In genomic region chr1:225908013-225908640, GRCh38 we compare ENCODE assay signal across 33 cellular contexts. TPM values are rescaled to one million over a fixed set of nuclear protein-coding genes. Genes with fewer than 3 reads are reported as not detected.
DNase-seq lines count a peak whose midpoint lies in the region; ATAC-seq and TF ChIP-seq lines count a peak whose summit lies in the region.
"Had no signal": no experiment of that assay in that cellular context is flagged by ENCODE, and none has a peak within 500 bp of the region (broad histone marks: within the 10 kb centered on the region; RNA-seq: fewer than 3 reads in every experiment).

No MANE protein-coding gene starts in this region.

- H3K27me3 ChIP-seq in right lobe of liver = no peaks in the 10 kb centered on the region
- H3K27me3 ChIP-seq in mesenchymal stem cell (ENCODE audit: control insufficient read depth in 1 of 2, insufficient read depth in 1 of 2, low read length in 2 of 2) = peaks cover 0 to 2% of the 10 kb centered on the region in 2 experiments
- no peaks in the 10 kb centered on the region for H3K27me3 ChIP-seq in testis
- H3K27me3 ChIP-seq: MG63, neutrophil had no signal

- H3K4me3 Mint-ChIP-seq in activated T-helper 17 cell treated with anti-CD3 and anti-CD28 coated beads, Interleukin-2, amount 50 U/mL, for 72 hours = no peak overlapping the region
- H3K4me3 Mint-ChIP-seq in stimulated activated memory B cell treated with anti-CD40 and anti-IgM and Interleukin-4, amounts not matched to agents 10 μg/mL and 1 μg/mL and 100 μg/mL, for 72 hours = no peak overlapping the region
- H3K4me3 Mint-ChIP-seq: activated naive CD8-positive, alpha-beta T cell; CD4-positive, alpha-beta memory T cell; GM23338; immature natural killer cell; T-helper 2 cell treated with Interferon-gamma antibody and Interleukin-4, amounts not matched to agents 5 μg/mL and 100 μg/mL, for 36 hours; type B pancreatic cell had no signal

- intact Hi-C loops in right lobe of liver (cut with DNase I) = no loop called here
- intact Hi-C loops in testis (cut with DNase I; ENCODE audit: low total_unique reads) = no loop called here

- no peak overlapping the region for H3K18ac ChIP-seq in mesenchymal stem cell (ENCODE audit: low read depth in 1 of 2, low read length in 2 of 2)

- no peaks in the 10 kb centered on the region for H3K79me1 ChIP-seq in mesenchymal stem cell (replicated peaks; ENCODE audit: low read length, poor library complexity, severe bottlenecking)

- no peaks in the 10 kb centered on the region for H3K9me3 Mint-ChIP-seq in activated T-helper 17 cell treated with anti-CD3 and anti-CD28 coated beads, Interleukin-2, amount 50 U/mL, for 72 hours
- no peaks in the 10 kb centered on the region for H3K9me3 Mint-ChIP-seq in stimulated activated memory B cell treated with anti-CD40 and anti-IgM and Interleukin-4, amounts not matched to agents 10 μg/mL and 1 μg/mL and 100 μg/mL, for 72 hours
- H3K9me3 Mint-ChIP-seq: GM23338; immature natural killer cell; T-helper 2 cell treated with Interferon-gamma antibody and Interleukin-4, amounts not matched to agents 5 μg/mL and 100 μg/mL, for 36 hours; type B pancreatic cell had no signal

- TF ChIP-seq POLR2A in right lobe of liver (IDR thresholded peaks at IDR 0.05) (no peak), testis (IDR thresholded peaks at IDR 0.05) (no peak)

- H3K23ac ChIP-seq in mesenchymal stem cell (ENCODE audit: low read length in 2 of 2) = no peak overlapping the region

- H2BK12ac ChIP-seq in mesenchymal stem cell (ENCODE audit: low read length in 2 of 2) = no peak overlapping the region

- no peak overlapping the region for H3K4me3 ChIP-seq in right lobe of liver
- no peak overlapping the region for H3K4me3 ChIP-seq in mesenchymal stem cell (ENCODE audit: insufficient read depth in 1 of 2, low read depth in 1 of 2, low read length in 2 of 2)
- no peak overlapping the region for H3K4me3 ChIP-seq in testis
- H3K4me3 ChIP-seq: coronary artery, GM23338, MG63 had no signal

- H3K9ac ChIP-seq in mesenchymal stem cell (ENCODE audit: low read length) = no peak overlapping the region

- H2BK5ac ChIP-seq in mesenchymal stem cell (ENCODE audit: low read depth, low read length, poor library complexity, severe bottlenecking) = no peak overlapping the region

- no peak overlapping the region for H3K14ac ChIP-seq in mesenchymal stem cell (ENCODE audit: low read length in 2 of 2)

- no peak overlapping the region for H3K4me2 ChIP-seq in mesenchymal stem cell (ENCODE audit: low read length, poor library complexity, severe bottlenecking)
- H3K4me2 ChIP-seq: GM23338 had no signal

- H3K4me1 ChIP-seq in right lobe of liver (peaks cover 0 to 8% (median 2%) of the 10 kb centered on the region in 4 donors), mesenchymal stem cell (ENCODE audit: control insufficient read depth, insufficient read depth, low read depth, low read length) (peaks cover 2% of the 10 kb centered on the region), testis (no peaks in the 10 kb centered on the region)

- WGBS in right lobe of liver (ENCODE audit: insufficient coverage, low coverage, low lambda C conversion rate, missing lambda C conversion rate) = 61% methylated on average over 3 of the region's 5 CpGs
- 88% methylated on average over 5 of the region's 5 CpGs for WGBS in mesenchymal stem cell
- WGBS in testis, 2 donors = 86 to 90% methylated on average over 4 to 5 of the region's 5 CpGs

- no peak overlapping the region for H2BK15ac ChIP-seq in mesenchymal stem cell (ENCODE audit: low read depth, poor library complexity, severe bottlenecking)

- H3K27me3 Mint-ChIP-seq in activated T-helper 17 cell treated with anti-CD3 and anti-CD28 coated beads, Interleukin-2, amount 50 U/mL, for 72 hours = no peaks in the 10 kb centered on the region
- no peaks in the 10 kb centered on the region for H3K27me3 Mint-ChIP-seq in stimulated activated memory B cell treated with anti-CD40 and anti-IgM and Interleukin-4, amounts not matched to agents 10 μg/mL and 1 μg/mL and 100 μg/mL, for 72 hours
- H3K27me3 Mint-ChIP-seq: activated naive CD8-positive, alpha-beta T cell; CD4-positive, alpha-beta memory T cell had no signal

- no peak overlapping the region for H2BK120ac ChIP-seq in mesenchymal stem cell (ENCODE audit: low read depth, low read length)

- H3K9me3 ChIP-seq in right lobe of liver (no peaks in the 10 kb centered on the region), mesenchymal stem cell (ENCODE audit: control insufficient read depth, low read length) (no peaks in the 10 kb centered on the region), testis (no peaks in the 10 kb centered on the region)
- H3K9me3 ChIP-seq: MG63, neutrophil had no signal

- DNase-seq in NCI-H748 (lab: John Stamatoyannopoulos, UW; ENCODE audit: unreplicated experiment) (peak; percentile 25), NCI-H748 treated with DMSO at 0.1 percent for 48 hours (lab: John Stamatoyannopoulos, UW) (no peak), right lobe of liver (peak in 2 of 3 donors; percentile 37 to 63), mesenchymal stem cell (no peak), testis (no peak), NCI-H128 (lab: John Stamatoyannopoulos, UW; ENCODE audit: unreplicated experiment) (no peak)
- DNase-seq: activated CD4-positive, alpha-beta T cell treated with anti-CD3 and anti-CD28 coated beads for 4 hours; activated CD8-positive, alpha-beta memory T cell treated with anti-CD3 and anti-CD28 coated beads for 24 hours; activated effector memory CD4-positive, alpha-beta T cell treated with Interleukin-2 at 50 U/mL for 16 hours; activated T-cell treated with anti-CD3 and anti-CD28 coated beads for 4 hours; CD4-positive, alpha-beta memory T cell; effector CD8-positive, alpha-beta T cell; immature natural killer cell; KBM-7; left colon; MG63; SIG-M5; stimulated activated CD4-positive, alpha-beta T cell treated with anti-CD3 and anti-CD28 coated beads, Interleukin-15, amount 100 ng/mL, for 24 hours; stimulated activated CD4-positive, alpha-beta T cell treated with anti-CD3 and anti-CD28 coated beads, Interleukin-4, amount 100 ng/mL, for 4 hours; substantia nigra had no signal

- no peak overlapping the region for H3K4ac ChIP-seq in mesenchymal stem cell (ENCODE audit: low read depth in 1 of 2, low read length in 2 of 2)

- H4K91ac ChIP-seq in mesenchymal stem cell (ENCODE audit: low read length) = no peak overlapping the region

- no peaks in the 10 kb centered on the region for H3K36me3 Mint-ChIP-seq in activated T-helper 17 cell treated with anti-CD3 and anti-CD28 coated beads, Interleukin-2, amount 50 U/mL, for 72 hours (ENCODE audit: low read depth)
- peaks cover 5% of the 10 kb centered on the region for H3K36me3 Mint-ChIP-seq in stimulated activated memory B cell treated with anti-CD40 and anti-IgM and Interleukin-4, amounts not matched to agents 10 μg/mL and 1 μg/mL and 100 μg/mL, for 72 hours
- H3K36me3 Mint-ChIP-seq: activated naive CD8-positive, alpha-beta T cell had no signal

- ATAC-seq in activated T-helper 17 cell treated with anti-CD3 and anti-CD28 coated beads, Interleukin-2, amount 50 U/mL, for 72 hours (replicated peaks) = no peak
- peak in 3 of 4 donors; percentile 33 to 74 (median 34) for ATAC-seq in right lobe of liver
- no peak for ATAC-seq in stimulated activated memory B cell treated with anti-CD40 and anti-IgM and Interleukin-4, amounts not matched to agents 10 μg/mL and 1 μg/mL and 100 μg/mL, for 72 hours

- peak overlapping the region; percentile 2 for H3K27ac Mint-ChIP-seq in activated T-helper 17 cell treated with anti-CD3 and anti-CD28 coated beads, Interleukin-2, amount 50 U/mL, for 72 hours
- H3K27ac Mint-ChIP-seq in stimulated activated memory B cell treated with anti-CD40 and anti-IgM and Interleukin-4, amounts not matched to agents 10 μg/mL and 1 μg/mL and 100 μg/mL, for 72 hours = peak overlapping the region; percentile 41
- H3K27ac Mint-ChIP-seq: activated naive CD8-positive, alpha-beta T cell; GM23338; T-helper 2 cell treated with Interferon-gamma antibody and Interleukin-4, amounts not matched to agents 5 μg/mL and 100 μg/mL, for 36 hours; type B pancreatic cell had no signal

- H2AFZ ChIP-seq in mesenchymal stem cell (ENCODE audit: low read depth, low read length) = no peak overlapping the region
- H2AFZ ChIP-seq: GM23338 had no signal

- H3K4me1 Mint-ChIP-seq in activated T-helper 17 cell treated with anti-CD3 and anti-CD28 coated beads, Interleukin-2, amount 50 U/mL, for 72 hours = peaks cover 11% of the 10 kb centered on the region
- H3K4me1 Mint-ChIP-seq in stimulated activated memory B cell treated with anti-CD40 and anti-IgM and Interleukin-4, amounts not matched to agents 10 μg/mL and 1 μg/mL and 100 μg/mL, for 72 hours = peaks cover 24% of the 10 kb centered on the region

- no peak overlapping the region for H4K8ac ChIP-seq in mesenchymal stem cell (ENCODE audit: low read length)

- H2AK5ac ChIP-seq in mesenchymal stem cell (ENCODE audit: low read length, severe bottlenecking) = no peak overlapping the region

- no peaks in the 10 kb centered on the region for H3K36me3 ChIP-seq in right lobe of liver
- H3K36me3 ChIP-seq in mesenchymal stem cell (ENCODE audit: control insufficient read depth in 1 of 2, insufficient read depth in 2 of 2, low read depth in 1 of 2, low read length in 2 of 2) = peaks cover 0 to 2% of the 10 kb centered on the region in 2 experiments
- no peaks in the 10 kb centered on the region for H3K36me3 ChIP-seq in testis (ENCODE audit: low read depth, missing control alignments)
- H3K36me3 ChIP-seq: MG63, neutrophil had no signal

- H3K27ac ChIP-seq in right lobe of liver (no peak overlapping the region), mesenchymal stem cell (ENCODE audit: low read length, poor library complexity, severe bottlenecking) (no peak overlapping the region), testis (no peak overlapping the region)
- H3K27ac ChIP-seq: coronary artery, epithelial cell of prostate, neutrophil, VCaP had no signal

- TF ChIP-seq CTCF in right lobe of liver (IDR thresholded peaks at IDR 0.05) (no peak), testis (IDR thresholded peaks at IDR 0.05) (no peak)

RNA-seq across cellular contexts. Expression of gene PYCR2, which starts 15.9 kb away (rescaled TPM):
- total RNA-seq in activated T-helper 17 cell treated with anti-CD3 and anti-CD28 coated beads, Interleukin-2, amount 50 U/mL, for 72 hours = 100 to 1,000 TPM in 1 of 2 donors, 10 to 100 TPM in 1; 63.2 to 105 TPM
- total RNA-seq in right lobe of liver (10 to 100 TPM; 20.0 to 42.6 (median 24.9) TPM), testis (10 to 100 TPM; 60.7 to 64.2 TPM)
- 31.6 TPM for polyA plus RNA-seq in mesenchymal stem cell (2013, experiment 1 of 2)
- 32.5 TPM for polyA plus RNA-seq in mesenchymal stem cell (2013, experiment 2 of 2)
- 85.3 TPM for polyA plus RNA-seq in testis (ENCODE audit: insufficient read depth, low read depth, low replicate concordance)

RNA-seq across cellular contexts. Expression of gene LEFTY1, which starts 19.2 kb away (rescaled TPM):
- total RNA-seq in activated T-helper 17 cell treated with anti-CD3 and anti-CD28 coated beads, Interleukin-2, amount 50 U/mL, for 72 hours = not detected
- total RNA-seq in right lobe of liver (1 to 10 TPM in 1 of 6 experiments, under 1 TPM in 3, not detected in 2; 0.29 to 1.1 (median 0.54) TPM), testis (under 1 TPM; 0.63 to 0.87 TPM)
- polyA plus RNA-seq in mesenchymal stem cell (2013, experiment 1 of 2) = 0.07 TPM
- 0.15 TPM for polyA plus RNA-seq in mesenchymal stem cell (2013, experiment 2 of 2)
- 0.90 TPM for polyA plus RNA-seq in testis (ENCODE audit: insufficient read depth, low read depth, low replicate concordance)
- total RNA-seq: A172, cardiac septum, mesenteric fat pad had no signal
- polyA plus RNA-seq: CD4-positive, alpha-beta memory T cell; immature natural killer cell had no signal

RNA-seq across cellular contexts. Expression of gene TMEM63A, which starts 25.9 kb away (rescaled TPM):
- total RNA-seq in activated T-helper 17 cell treated with anti-CD3 and anti-CD28 coated beads, Interleukin-2, amount 50 U/mL, for 72 hours = 100 to 1,000 TPM in 1 of 2 donors, 10 to 100 TPM in 1; 74.9 to 242 TPM
- 10 to 100 TPM; 32.1 to 81.5 (median 44.9) TPM for total RNA-seq in right lobe of liver
- 27.0 TPM for polyA plus RNA-seq in mesenchymal stem cell (2013, experiment 1 of 2)
- 24.8 TPM for polyA plus RNA-seq in mesenchymal stem cell (2013, experiment 2 of 2)
- 10 to 100 TPM; 46.9 to 51.7 TPM for total RNA-seq in testis
- 13.6 TPM for polyA plus RNA-seq in testis (ENCODE audit: insufficient read depth, low read depth, low replicate concordance)

RNA-seq across cellular contexts. Expression of gene LEFTY2, which starts 32.9 kb away (rescaled TPM):
- total RNA-seq in activated T-helper 17 cell treated with anti-CD3 and anti-CD28 coated beads, Interleukin-2, amount 50 U/mL, for 72 hours = not detected
- total RNA-seq in right lobe of liver = under 1 TPM in 1 of 6 experiments, not detected in 5; 0.31 TPM
- not detected for polyA plus RNA-seq in mesenchymal stem cell (2013, experiment 1 of 2)
- polyA plus RNA-seq in mesenchymal stem cell (2013, experiment 2 of 2) = 0.01 TPM
- total RNA-seq in testis = 1 to 10 TPM; 4.2 to 4.7 TPM
- 10.0 TPM for polyA plus RNA-seq in testis (ENCODE audit: insufficient read depth, low read depth, low replicate concordance)
- total RNA-seq: A172; CD4-positive, alpha-beta memory T cell had no signal
- polyA plus RNA-seq: CD4-positive, alpha-beta memory T cell; immature natural killer cell had no signal

Comparison
In these comparisons a context has a peak if more than half of its experiments do, and no peak if none do; other contexts are left out.
1. DNase-seq: peak in NCI-H748 (single experiment) and right lobe of liver (2 of 3); none in NCI-H748 treated with DMSO at 0.1 percent for 48 hours (single experiment), mesenchymal stem cell (single experiment), testis (single experiment) and NCI-H128 (single experiment).
2. ATAC-seq: peak in right lobe of liver (3 of 4); none in activated T-helper 17 cell treated with anti-CD3 and anti-CD28 coated beads, Interleukin-2, amount 50 U/mL, for 72 hours (single experiment) and stimulated activated memory B cell treated with anti-CD40 and anti-IgM and Interleukin-4, amounts not matched to agents 10 μg/mL and 1 μg/mL and 100 μg/mL, for 72 hours (single experiment).